ENCODE assay signal across 1 cellular context in genomic region chr6:56890683-56891429, GRCh38.
TF ChIP-seq lines count a peak whose summit lies in the region.

No MANE protein-coding gene starts in this region.

TF ChIP-seq in GM12878, 131 proteins besides CTCF, POLR2A, EP300 and RAD21 (continued from another document and continues in another):
- TF ChIP-seq ZNF592 (IDR thresholded peaks at IDR 0.05): no peak
- 0 out of 2 replicates have a peak, but pooled peaks have one; percentile 69 for TF ChIP-seq DPF2 (IDR thresholded peaks at IDR 0.05)
- no peak for TF ChIP-seq NFYA (IDR thresholded peaks at IDR 0.05; ENCODE audit: borderline replicate concordance, low read depth, low read length)
- TF ChIP-seq FOS (IDR thresholded peaks at IDR 0.05; ENCODE audit: borderline replicate concordance, extremely low read depth, insufficient read length): no peak
- no peak for TF ChIP-seq SUZ12 (IDR thresholded peaks at IDR 0.05; ENCODE audit: unreplicated experiment)
- TF ChIP-seq TCF12 (IDR thresholded peaks at IDR 0.05; ENCODE audit: low read depth, low read length): no peak
- peak; percentile 73; the same call in 2 of the 3 replicates for TF ChIP-seq POU2F2 (IDR thresholded peaks at IDR 0.05; ENCODE audit: borderline replicate concordance, low read depth, low read length)
- TF ChIP-seq PML (IDR thresholded peaks at IDR 0.05; ENCODE audit: low read length): 0 out of 2 replicates have a peak, but pooled peaks have one; percentile 59
- no peak for TF ChIP-seq SPI1 (IDR thresholded peaks at IDR 0.05; ENCODE audit: borderline replicate concordance, insufficient read depth, low read depth, low read length)
- TF ChIP-seq, protein P1, sequence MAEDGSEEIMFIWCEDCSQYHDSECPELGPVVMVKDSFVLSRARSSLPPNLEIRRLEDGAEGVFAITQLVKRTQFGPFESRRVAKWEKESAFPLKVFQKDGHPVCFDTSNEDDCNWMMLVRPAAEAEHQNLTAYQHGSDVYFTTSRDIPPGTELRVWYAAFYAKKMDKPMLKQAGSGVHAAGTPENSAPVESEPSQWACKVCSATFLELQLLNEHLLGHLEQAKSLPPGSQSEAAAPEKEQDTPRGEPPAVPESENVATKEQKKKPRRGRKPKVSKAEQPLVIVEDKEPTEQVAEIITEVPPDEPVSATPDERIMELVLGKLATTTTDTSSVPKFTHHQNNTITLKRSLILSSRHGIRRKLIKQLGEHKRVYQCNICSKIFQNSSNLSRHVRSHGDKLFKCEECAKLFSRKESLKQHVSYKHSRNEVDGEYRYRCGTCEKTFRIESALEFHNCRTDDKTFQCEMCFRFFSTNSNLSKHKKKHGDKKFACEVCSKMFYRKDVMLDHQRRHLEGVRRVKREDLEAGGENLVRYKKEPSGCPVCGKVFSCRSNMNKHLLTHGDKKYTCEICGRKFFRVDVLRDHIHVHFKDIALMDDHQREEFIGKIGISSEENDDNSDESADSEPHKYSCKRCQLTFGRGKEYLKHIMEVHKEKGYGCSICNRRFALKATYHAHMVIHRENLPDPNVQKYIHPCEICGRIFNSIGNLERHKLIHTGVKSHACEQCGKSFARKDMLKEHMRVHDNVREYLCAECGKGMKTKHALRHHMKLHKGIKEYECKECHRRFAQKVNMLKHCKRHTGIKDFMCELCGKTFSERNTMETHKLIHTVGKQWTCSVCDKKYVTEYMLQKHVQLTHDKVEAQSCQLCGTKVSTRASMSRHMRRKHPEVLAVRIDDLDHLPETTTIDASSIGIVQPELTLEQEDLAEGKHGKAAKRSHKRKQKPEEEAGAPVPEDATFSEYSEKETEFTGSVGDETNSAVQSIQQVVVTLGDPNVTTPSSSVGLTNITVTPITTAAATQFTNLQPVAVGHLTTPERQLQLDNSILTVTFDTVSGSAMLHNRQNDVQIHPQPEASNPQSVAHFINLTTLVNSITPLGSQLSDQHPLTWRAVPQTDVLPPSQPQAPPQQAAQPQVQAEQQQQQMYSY (CRISPR knock-in tag; IDR thresholded peaks at IDR 0.05): no peak
- TF ChIP-seq GATAD2B (conservative IDR thresholded peaks at IDR 0.05; ENCODE audit: low read depth): no peak
- 0 out of 2 replicates have a peak, but pooled peaks have one; percentile 23 for TF ChIP-seq CHD2 (IDR thresholded peaks at IDR 0.05; ENCODE audit: borderline replicate concordance, low read depth, low read length)
- no peak for TF ChIP-seq SUPT20H (IDR thresholded peaks at IDR 0.05; ENCODE audit: borderline replicate concordance, control insufficient read depth, low read depth, low read length)
- peak; percentile 85 for TF ChIP-seq CREB1 (IDR thresholded peaks at IDR 0.05; ENCODE audit: low read depth)
- no peak for TF ChIP-seq SIN3A (IDR thresholded peaks at IDR 0.05; ENCODE audit: low read depth, low read length)
- TF ChIP-seq KLF5 (IDR thresholded peaks at IDR 0.05; ENCODE audit: partially characterized antibody): no peak
- no peak for TF ChIP-seq FOXK2 (IDR thresholded peaks at IDR 0.05)
- TF ChIP-seq, protein P2, sequence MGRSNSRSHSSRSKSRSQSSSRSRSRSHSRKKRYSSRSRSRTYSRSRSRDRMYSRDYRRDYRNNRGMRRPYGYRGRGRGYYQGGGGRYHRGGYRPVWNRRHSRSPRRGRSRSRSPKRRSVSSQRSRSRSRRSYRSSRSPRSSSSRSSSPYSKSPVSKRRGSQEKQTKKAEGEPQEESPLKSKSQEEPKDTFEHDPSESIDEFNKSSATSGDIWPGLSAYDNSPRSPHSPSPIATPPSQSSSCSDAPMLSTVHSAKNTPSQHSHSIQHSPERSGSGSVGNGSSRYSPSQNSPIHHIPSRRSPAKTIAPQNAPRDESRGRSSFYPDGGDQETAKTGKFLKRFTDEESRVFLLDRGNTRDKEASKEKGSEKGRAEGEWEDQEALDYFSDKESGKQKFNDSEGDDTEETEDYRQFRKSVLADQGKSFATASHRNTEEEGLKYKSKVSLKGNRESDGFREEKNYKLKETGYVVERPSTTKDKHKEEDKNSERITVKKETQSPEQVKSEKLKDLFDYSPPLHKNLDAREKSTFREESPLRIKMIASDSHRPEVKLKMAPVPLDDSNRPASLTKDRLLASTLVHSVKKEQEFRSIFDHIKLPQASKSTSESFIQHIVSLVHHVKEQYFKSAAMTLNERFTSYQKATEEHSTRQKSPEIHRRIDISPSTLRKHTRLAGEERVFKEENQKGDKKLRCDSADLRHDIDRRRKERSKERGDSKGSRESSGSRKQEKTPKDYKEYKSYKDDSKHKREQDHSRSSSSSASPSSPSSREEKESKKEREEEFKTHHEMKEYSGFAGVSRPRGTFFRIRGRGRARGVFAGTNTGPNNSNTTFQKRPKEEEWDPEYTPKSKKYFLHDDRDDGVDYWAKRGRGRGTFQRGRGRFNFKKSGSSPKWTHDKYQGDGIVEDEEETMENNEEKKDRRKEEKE (IDR thresholded peaks at IDR 0.05): no peak
- TF ChIP-seq CHD1 (IDR thresholded peaks at IDR 0.05; ENCODE audit: low read depth, low read length): no peak
- TF ChIP-seq, protein P3, sequence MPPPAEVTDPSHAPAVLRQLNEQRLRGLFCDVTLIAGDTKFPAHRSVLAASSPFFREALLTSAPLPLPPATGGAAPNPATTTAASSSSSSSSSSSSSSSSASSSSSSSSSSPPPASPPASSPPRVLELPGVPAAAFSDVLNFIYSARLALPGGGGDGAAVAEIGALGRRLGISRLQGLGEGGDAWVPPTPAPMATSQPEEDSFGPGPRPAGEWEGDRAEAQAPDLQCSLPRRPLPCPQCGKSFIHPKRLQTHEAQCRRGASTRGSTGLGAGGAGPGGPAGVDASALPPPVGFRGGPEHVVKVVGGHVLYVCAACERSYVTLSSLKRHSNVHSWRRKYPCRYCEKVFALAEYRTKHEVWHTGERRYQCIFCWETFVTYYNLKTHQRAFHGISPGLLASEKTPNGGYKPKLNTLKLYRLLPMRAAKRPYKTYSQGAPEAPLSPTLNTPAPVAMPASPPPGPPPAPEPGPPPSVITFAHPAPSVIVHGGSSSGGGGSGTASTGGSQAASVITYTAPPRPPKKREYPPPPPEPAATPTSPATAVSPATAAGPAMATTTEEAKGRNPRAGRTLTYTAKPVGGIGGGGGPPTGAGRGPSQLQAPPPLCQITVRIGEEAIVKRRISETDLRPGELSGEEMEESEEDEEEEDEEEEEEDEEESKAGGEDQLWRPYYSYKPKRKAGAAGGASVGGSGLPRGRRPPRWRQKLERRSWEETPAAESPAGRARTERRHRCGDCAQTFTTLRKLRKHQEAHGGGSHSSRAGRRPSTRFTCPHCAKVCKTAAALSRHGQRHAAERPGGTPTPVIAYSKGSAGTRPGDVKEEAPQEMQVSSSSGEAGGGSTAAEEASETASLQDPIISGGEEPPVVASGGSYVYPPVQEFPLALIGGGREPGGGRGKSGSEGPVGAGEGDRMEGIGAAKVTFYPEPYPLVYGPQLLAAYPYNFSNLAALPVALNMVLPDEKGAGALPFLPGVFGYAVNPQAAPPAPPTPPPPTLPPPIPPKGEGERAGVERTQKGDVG (CRISPR knock-in tag; IDR thresholded peaks at IDR 0.05): no peak
- TF ChIP-seq ZZZ3 (IDR thresholded peaks at IDR 0.05; ENCODE audit: control insufficient read depth, insufficient read length, low read depth): no peak
- no peak for TF ChIP-seq SMAD5 (IDR thresholded peaks at IDR 0.05; ENCODE audit: low read depth)
- no peak for TF ChIP-seq CHD4 (IDR thresholded peaks at IDR 0.05)
- no peak for TF ChIP-seq USF1 (IDR thresholded peaks at IDR 0.05; ENCODE audit: borderline replicate concordance, extremely low read length, insufficient read depth, low read depth, low read length)
- TF ChIP-seq ZNF687 (IDR thresholded peaks at IDR 0.05): no peak
- TF ChIP-seq ATF7 (IDR thresholded peaks at IDR 0.05; ENCODE audit: low read depth): peak; percentile 67
- no peak; the same call in 1 of the 2 replicates for TF ChIP-seq EED (IDR thresholded peaks at IDR 0.05; ENCODE audit: low read depth)
- no peak for TF ChIP-seq HCFC1 (IDR thresholded peaks at IDR 0.05; ENCODE audit: low read length)
- TF ChIP-seq HSF1 (IDR thresholded peaks at IDR 0.05; ENCODE audit: low read depth, low read length): no peak
- no peak for TF ChIP-seq IRF4 (IDR thresholded peaks at IDR 0.05; ENCODE audit: low read depth, low read length)
- TF ChIP-seq ATF2 (IDR thresholded peaks at IDR 0.05; ENCODE audit: low read length): peak; percentile 94
- TF ChIP-seq LARP7 (IDR thresholded peaks at IDR 0.05): no peak
- TF ChIP-seq CBX3 (IDR thresholded peaks at IDR 0.05; ENCODE audit: borderline replicate concordance, low read depth): no peak
- TF ChIP-seq MAX (IDR thresholded peaks at IDR 0.05; ENCODE audit: low read depth, low read length): no peak
- no peak for TF ChIP-seq CEBPB (IDR thresholded peaks at IDR 0.05; ENCODE audit: borderline replicate concordance in 1 of 2, low read depth in 2 of 2, low read length in 2 of 2)
- no peak for TF ChIP-seq KDM1A (IDR thresholded peaks at IDR 0.05; ENCODE audit: borderline replicate concordance)
